Comparison of ENCODE assay signal across 21 cellular contexts in genomic region chr7:2010551-2011265, GRCh38.
A peak's percentile ranks its signal among the peaks of the same experiment; 100 is the strongest.
DNase-seq lines count a peak whose midpoint lies in the region; ATAC-seq and TF ChIP-seq lines count a peak whose summit lies in the region.
"Had no signal": no experiment of that assay in that cellular context is flagged by ENCODE, and none has a peak within 500 bp of the region (broad histone marks: within the 10 kb centered on the region; RNA-seq: fewer than 3 reads in every experiment).

No MANE protein-coding gene starts in this region.

- H3K4me3 ChIP-seq in lower lobe of right lung (no peak overlapping the region), aorta (ENCODE audit: low read length in 2 of 2) (no peak overlapping the region), esophagus squamous epithelium (no peak overlapping the region), GM23248 (no peak overlapping the region), prostate gland (no peak overlapping the region)
- H3K4me3 ChIP-seq: gastrocnemius medialis, pancreas, skin epidermis, thoracic aorta had no signal

- DNase-seq in stimulated activated CD4-positive, alpha-beta T cell treated with anti-CD3 and anti-CD28 coated beads, Interleukin-4, amount 100 ng/mL, for 1 hour, result peak; percentile 0
- no peak for DNase-seq in stimulated activated CD4-positive, alpha-beta T cell treated with anti-CD3 and anti-CD28 coated beads, Interleukin-12 subunit alpha, Interleukin-12 subunit beta, amount 100 ng/mL, for 4 hours
- peak; percentile 27 for DNase-seq in Right ventricle myocardium inferior (ENCODE audit: missing footprints)
- peak; percentile 28 for DNase-seq in lower lobe of right lung
- peak; percentile 30 to 52 for DNase-seq in aorta
- no peak for DNase-seq in esophagus squamous epithelium (lab: John Stamatoyannopoulos, UW)
- no peak for DNase-seq in GM23248
- no peak for DNase-seq in prostate gland (ENCODE audit: low spot score)
- DNase-seq: activated CD4-positive, alpha-beta T cell treated with anti-CD3 and anti-CD28 coated beads for 1 hour; activated T-cell treated with anti-CD3 and anti-CD28 coated beads, Interleukin-2, amount 50 U/mL, for 72 hours; CD4-positive, alpha-beta T cell; effector memory CD8-positive, alpha-beta T cell; Kasumi-1; NCI-H1694 treated with DMSO at 0.1 percent for 48 hours; stimulated activated CD4-positive, alpha-beta T cell treated with anti-CD3 and anti-CD28 coated beads, Interleukin-2, amount 100 ng/mL, for 48 hours; stimulated activated naive CD4-positive, alpha-beta T cell had no signal

- H3K4me2 ChIP-seq in GM23248 (ENCODE audit: unreplicated experiment), result no peak overlapping the region

- H3K79me2 ChIP-seq in GM23248 (ENCODE audit: insufficient read depth), result no peaks in the 10 kb centered on the region

- H3K4me1 ChIP-seq in lower lobe of right lung (no peaks in the 10 kb centered on the region), aorta (ENCODE audit: control insufficient read depth in 1 of 2, insufficient read depth in 2 of 2, low read length in 2 of 2) (no peaks in the 10 kb centered on the region), esophagus squamous epithelium (no peaks in the 10 kb centered on the region), GM23248 (ENCODE audit: insufficient read depth) (no peaks in the 10 kb centered on the region), prostate gland (replicated peaks) (no peaks in the 10 kb centered on the region)
- H3K4me1 ChIP-seq: pancreas had no signal

- no peak for TF ChIP-seq POLR2A in esophagus squamous epithelium (IDR thresholded peaks at IDR 0.05)
- no peak for TF ChIP-seq POLR2A in prostate gland (IDR thresholded peaks at IDR 0.05)

- TF ChIP-seq CTCF in lower lobe of right lung (IDR thresholded peaks at IDR 0.05) (no peak), esophagus squamous epithelium (IDR thresholded peaks at IDR 0.05) (no peak), prostate gland (IDR thresholded peaks at IDR 0.05) (no peak)

- no peak overlapping the region for H3K9ac ChIP-seq in GM23248

- H3K27ac ChIP-seq in lower lobe of right lung (no peak overlapping the region), aorta (ENCODE audit: low read depth in 1 of 2, low read length in 2 of 2) (no peak overlapping the region), esophagus squamous epithelium (no peak overlapping the region), GM23248 (no peak overlapping the region), prostate gland (no peak overlapping the region)
- H3K27ac ChIP-seq: pancreas, skin epidermis, thoracic aorta had no signal

- no peaks in the 10 kb centered on the region for H3F3A ChIP-seq in GM23248 (ENCODE audit: insufficient read depth)

- intact Hi-C loops in Right ventricle myocardium inferior (cut with DNase I) (loop anchor here (1.0 kb wide), 1 partner anchor 76 kb away; no protein-coding TSS in a partner anchor), lower lobe of right lung (cut with DNase I) (no loop called here), aorta (cut with DNase I) (no loop called here), esophagus squamous epithelium (cut with DNase I) (no loop called here), prostate gland (cut with DNase I) (no loop called here)

- no peaks in the 10 kb centered on the region for H3K9me2 ChIP-seq in GM23248 (ENCODE audit: insufficient read depth)

- no peak for ATAC-seq in Right ventricle myocardium inferior
- ATAC-seq in lower lobe of right lung, result no peak
- no peak for ATAC-seq in aorta (ENCODE audit: low FRiP score)
- ATAC-seq: activated T-cell treated with anti-CD3 and anti-CD28 coated beads, Interleukin-2, amount 50 U/mL, for 72 hours; effector memory CD8-positive, alpha-beta T cell; esophagus mucosa; gastrocnemius medialis; pancreas had no signal

- H3K27me3 ChIP-seq in lower lobe of right lung (ENCODE audit: low read depth), result no peaks in the 10 kb centered on the region
- no peaks in the 10 kb centered on the region for H3K27me3 ChIP-seq in aorta (ENCODE audit: control insufficient read depth in 1 of 2, insufficient read depth in 2 of 2, low read length in 1 of 2)
- no peaks in the 10 kb centered on the region for H3K27me3 ChIP-seq in esophagus squamous epithelium
- no peaks in the 10 kb centered on the region for H3K27me3 ChIP-seq in GM23248 (replicated peaks; ENCODE audit: insufficient read depth)
- H3K27me3 ChIP-seq in prostate gland (replicated peaks; ENCODE audit: insufficient read depth), result no peaks in the 10 kb centered on the region
- H3K27me3 ChIP-seq: gastrocnemius medialis, pancreas had no signal

- H2AFZ ChIP-seq in GM23248, result no peak overlapping the region

- H4K20me1 ChIP-seq in GM23248 (ENCODE audit: insufficient read depth), result no peaks in the 10 kb centered on the region

- H3K36me3 ChIP-seq in lower lobe of right lung, result peaks cover 8% of the 10 kb centered on the region
- H3K36me3 ChIP-seq in aorta (ENCODE audit: control insufficient read depth in 1 of 2, insufficient read depth in 2 of 2, low read length in 1 of 2), result no peaks in the 10 kb centered on the region
- peaks cover 0 to 14% (median 0%) of the 10 kb centered on the region in 3 donors for H3K36me3 ChIP-seq in esophagus squamous epithelium
- no peaks in the 10 kb centered on the region for H3K36me3 ChIP-seq in GM23248 (ENCODE audit: low read depth)
- no peaks in the 10 kb centered on the region for H3K36me3 ChIP-seq in prostate gland
- H3K36me3 ChIP-seq: gastrocnemius medialis, pancreas, thoracic aorta had no signal

- in situ Hi-C loops in GM23248 (cut with MboI), result no loop called here

- 93 to 95% methylated on average over 23 to 29 of the region's 29 CpGs for WGBS in aorta, 2 donors
- WGBS in esophagus squamous epithelium, 2 donors, result 83 to 89% methylated on average over 15 to 22 of the region's 29 CpGs
- 92 to 94% methylated on average over 19 to 29 of the region's 29 CpGs for WGBS in GM23248 (ENCODE audit: low coverage in 1 of 2, low lambda C conversion rate in 2 of 2, missing lambda C conversion rate in 2 of 2), 2 experiments
- WGBS in prostate gland, result 91% methylated on average over 29 of the region's 29 CpGs

- no peaks in the 10 kb centered on the region for H3K9me3 ChIP-seq in lower lobe of right lung
- no peaks in the 10 kb centered on the region for H3K9me3 ChIP-seq in aorta (ENCODE audit: control insufficient read depth, low read length)
- H3K9me3 ChIP-seq in esophagus squamous epithelium, result no peaks in the 10 kb centered on the region
- H3K9me3 ChIP-seq in GM23248 (ENCODE audit: low read depth), result no peaks in the 10 kb centered on the region
- H3K9me3 ChIP-seq in prostate gland, result no peaks in the 10 kb centered on the region
- H3K9me3 ChIP-seq: gastrocnemius medialis, pancreas, thoracic aorta had no signal

Comparison
In these comparisons a context has a peak if more than half of its experiments do, and no peak if none do; other contexts are left out.
1. DNase-seq: peak in stimulated activated CD4-positive, alpha-beta T cell treated with anti-CD3 and anti-CD28 coated beads, Interleukin-4, amount 100 ng/mL, for 1 hour (single experiment), Right ventricle myocardium inferior (single experiment), lower lobe of right lung (single experiment) and aorta (2 of 2); none in stimulated activated CD4-positive, alpha-beta T cell treated with anti-CD3 and anti-CD28 coated beads, Interleukin-12 subunit alpha, Interleukin-12 subunit beta, amount 100 ng/mL, for 4 hours (single experiment), esophagus squamous epithelium (single experiment), GM23248 (single experiment) and prostate gland (single experiment).